Comparison of ENCODE assay signal across 8 cellular contexts in genomic region chr19:52297601-52298358, GRCh38. TPM values are rescaled to one million over a fixed set of nuclear protein-coding genes. Genes with fewer than 3 reads are reported as not detected.
A peak's percentile ranks its signal among the peaks of the same experiment; 100 is the strongest.
DNase-seq lines count a peak whose midpoint lies in the region; ATAC-seq and TF ChIP-seq lines count a peak whose summit lies in the region.

No MANE protein-coding gene starts in this region.

- no peaks in the 10 kb centered on the region for H3K9me3 ChIP-seq in uterus

- TF ChIP-seq POLR2A in uterus (IDR thresholded peaks at IDR 0.05) = no peak

- peak overlapping the region; percentile 92 for H2AFZ ChIP-seq in KMS-11 (ENCODE audit: low read depth)

- H3K27ac Mint-ChIP-seq in MCF 10A (ENCODE audit: low read depth, unreplicated experiment) (peak overlapping the region; percentile 85), memory B cell (peak overlapping the region; percentile 94)

- H3K4me1 Mint-ChIP-seq in MCF 10A (ENCODE audit: insufficient read depth, unreplicated experiment) (peaks cover 13% of the 10 kb centered on the region), memory B cell (peaks cover 12% of the 10 kb centered on the region)

- H3K27ac ChIP-seq in KMS-11 (peak overlapping the region; percentile 61; the same call in 1 of the 2 replicates), uterus (peak overlapping the region; percentile 88 to 93)

- no peaks in the 10 kb centered on the region for H3K27me3 Mint-ChIP-seq in MCF 10A (ENCODE audit: insufficient read depth, unreplicated experiment)
- H3K27me3 Mint-ChIP-seq in memory B cell = no peaks in the 10 kb centered on the region

- POLR2A ChIA-PET in MCF 10A (lab: Yijun Ruan, JAX) = no interaction called here

- BruUV-seq in MCF 10A (replicated peaks; lab: Mats Ljungman, UMichigan) = no TSS peak

- peak; percentile 6 to 40 for DNase-seq in NOMO-1 (lab: John Stamatoyannopoulos, UW; ENCODE audit: unreplicated experiment in 2 of 2)
- DNase-seq in NOMO-1 treated with dmso at 0.1 percent for 144 hours (lab: John Stamatoyannopoulos, UW; ENCODE audit: unreplicated experiment) = no peak
- no peak for DNase-seq in MCF 10A (ENCODE audit: unreplicated experiment)
- DNase-seq in memory B cell (ENCODE audit: low spot score in 2 of 2) = no peak
- no peak for DNase-seq in uterus
- DNase-seq in NCI-H2227 treated with DMSO at 0.1 percent for 48 hours (lab: John Stamatoyannopoulos, UW) = no peak

- peak overlapping the region; percentile 83; the same call in 1 of the 2 replicates for H3K9ac ChIP-seq in KMS-11

- CTCF ChIA-PET in MCF 10A (lab: Yijun Ruan, JAX) = no interaction called here

- peaks cover 7% of the 10 kb centered on the region for H3K36me3 ChIP-seq in KMS-11 (ENCODE audit: insufficient read depth)
- H3K36me3 ChIP-seq in uterus = no peaks in the 10 kb centered on the region

- ATAC-seq in memory B cell (ENCODE audit: low read depth) = no peak
- ATAC-seq in HG03460 (IDR thresholded peaks at IDR 0.05; ENCODE audit: unreplicated experiment) = no peak

- H3K79me2 ChIP-seq in KMS-11 (ENCODE audit: insufficient read depth, low read depth) = no peaks in the 10 kb centered on the region

- H3K36me3 Mint-ChIP-seq in MCF 10A (ENCODE audit: insufficient read depth, unreplicated experiment) = peaks cover 54% of the 10 kb centered on the region
- peaks cover 45% of the 10 kb centered on the region for H3K36me3 Mint-ChIP-seq in memory B cell

- intact Hi-C loops in MCF 10A (cut with micrococcal nuclease) = no loop called here
- intact Hi-C loops in uterus (cut with DNase I; ENCODE audit: low total_unique reads) = no loop called here

- H3K4me2 ChIP-seq in KMS-11 = peak overlapping the region; percentile 55

- H3K4me1 ChIP-seq in KMS-11 (ENCODE audit: low read depth, poor library complexity, severe bottlenecking) = peaks cover 16% of the 10 kb centered on the region
- peaks cover 4 to 5% of the 10 kb centered on the region in 2 donors for H3K4me1 ChIP-seq in uterus

- H3K27me3 ChIP-seq in KMS-11 (ENCODE audit: insufficient read depth, low read depth) (no peaks in the 10 kb centered on the region), uterus (no peaks in the 10 kb centered on the region)

- H4K20me1 ChIP-seq in KMS-11 (ENCODE audit: insufficient read depth) = no peaks in the 10 kb centered on the region

- H3K9me3 Mint-ChIP-seq in MCF 10A (ENCODE audit: unreplicated experiment) (peaks cover 29% of the 10 kb centered on the region), memory B cell (peaks cover 13% of the 10 kb centered on the region)

- H3K4me3 ChIP-seq in KMS-11 (IDR thresholded peaks at IDR 0.05; ENCODE audit: insufficient read depth, low read depth, low read length) (no peak overlapping the region), uterus (peak overlapping the region; percentile 84 to 98)

- TF ChIP-seq CTCF in KMS-11 (conservative IDR thresholded peaks at IDR 0.05; ENCODE audit: low read depth, low read length) = no peak
- TF ChIP-seq CTCF in MCF 10A (IDR thresholded peaks at IDR 0.05; ENCODE audit: unreplicated experiment) = no peak
- no peak for TF ChIP-seq CTCF in uterus (IDR thresholded peaks at IDR 0.05)

- H3K4me3 Mint-ChIP-seq in MCF 10A (ENCODE audit: unreplicated experiment) (peak overlapping the region; percentile 90), memory B cell (peak overlapping the region; percentile 94)

RNA-seq across cellular contexts. Expression of gene ZNF480, which starts 0.8 kb away (rescaled TPM):
- 13.1 and 15.8 TPM in 2 replicates for total RNA-seq in MCF 10A (2022)
- 10 to 100 TPM in 2 of 4 donors, 1 to 10 TPM in 2; 2.4 to 16.4 (median 10.5) TPM for total RNA-seq in uterus

RNA-seq across cellular contexts. Expression of gene ZNF766, which starts 28.4 kb away (rescaled TPM):
- total RNA-seq in MCF 10A (2022) (11.5 and 16.0 TPM in 2 replicates), uterus (10 to 100 TPM in 3 of 4 donors, 1 to 10 TPM in 1; 1.8 to 26.9 (median 20.1) TPM)

RNA-seq across cellular contexts. Expression of gene ZNF610, which starts 38.3 kb away (rescaled TPM):
- total RNA-seq in MCF 10A (2022) (not detected in 2 replicates), uterus (10 to 100 TPM in 1 of 4 donors, 1 to 10 TPM in 2, under 1 TPM in 1; 0.29 to 13.8 (median 3.0) TPM)

Comparison
In these comparisons a context has a peak if more than half of its experiments do, and no peak if none do; other contexts are left out.
1. DNase-seq: peak in NOMO-1 (2 of 2); none in NOMO-1 treated with dmso at 0.1 percent for 144 hours (single experiment), MCF 10A (single experiment), memory B cell (0 of 2), uterus (0 of 2) and NCI-H2227 treated with DMSO at 0.1 percent for 48 hours (single experiment).